ENCODE assay signal across 8 cellular contexts in the genomic region with DNA sequence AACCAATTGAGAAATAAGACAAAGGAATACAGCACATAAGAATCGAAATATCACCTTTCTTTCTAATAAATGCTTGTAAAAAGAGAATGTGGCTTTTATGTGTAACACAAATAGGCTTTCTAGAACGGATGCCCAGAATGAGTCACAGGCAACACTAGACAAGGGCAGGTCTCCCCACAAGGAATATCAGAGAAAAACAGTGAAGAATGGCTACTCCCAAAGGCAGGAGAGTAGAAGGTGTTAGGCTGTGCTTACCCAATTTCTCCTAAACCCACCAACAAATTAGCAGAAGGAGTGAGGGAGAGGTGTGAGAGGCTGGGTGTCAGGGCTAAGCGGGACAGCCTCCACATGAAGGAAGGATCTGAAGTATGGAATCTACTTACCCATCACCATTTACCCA.
A peak's percentile ranks its signal among the peaks of the same experiment; 100 is the strongest.
DNase-seq lines count a peak whose midpoint lies in the region; ATAC-seq, FAIRE-seq and TF ChIP-seq lines count a peak whose summit lies in the region.

No MANE protein-coding gene starts in this region.

- ATAC-seq in GM21447 (IDR thresholded peaks at IDR 0.05; ENCODE audit: unreplicated experiment) (peak; percentile 68), HG03571 (IDR thresholded peaks at IDR 0.05; ENCODE audit: unreplicated experiment) (peak; percentile 54)

- POLR2A ChIA-PET in HEK293T (lab: Yijun Ruan, JAX) = interaction anchor here (1.5 kb wide), 1 partner anchor 55 kb away, joined by 4 read pairs; a partner anchor contains a TSS

- DNase-seq in EH (ENCODE audit: low read depth) (peak; percentile 56), choroid plexus epithelial cell (ENCODE audit: low read depth) (peak; percentile 74), NCI-H1694 treated with DMSO at 0.1 percent for 48 hours (lab: John Stamatoyannopoulos, UW) (no peak), RCC 7860 (ENCODE audit: low spot score) (no peak), HEK293T (ENCODE audit: extremely low spot score) (no peak)
- DNase-seq in central memory CD4-positive, alpha-beta T cell = no peak

- TF ChIP-seq CTCF in choroid plexus epithelial cell (conservative IDR thresholded peaks at IDR 0.05; ENCODE audit: low read depth, low read length) = no peak

- no peak for FAIRE-seq in RCC 7860 (lab: Jason Lieb, UNC)

- CTCF ChIA-PET in HEK293T (lab: Yijun Ruan, JAX) = no interaction called here

- no peak overlapping the region for H3K4me3 ChIP-seq in choroid plexus epithelial cell (ENCODE audit: low read depth, low read length)

TF ChIP-seq in HEK293T, 16 proteins besides CTCF, POLR2A, EP300 and RAD21:
- TF ChIP-seq FOXM1 (IDR thresholded peaks at IDR 0.05; ENCODE audit: borderline replicate concordance) (no peak), ZNF384 (IDR thresholded peaks at IDR 0.05) (no peak), CTBP1 (IDR thresholded peaks at IDR 0.05; ENCODE audit: borderline replicate concordance) (no peak), FOXK2 (IDR thresholded peaks at IDR 0.05) (no peak), L3MBTL2 (conservative IDR thresholded peaks at IDR 0.05) (no peak), SP1 (IDR thresholded peaks at IDR 0.05) (no peak), ELF4 (IDR thresholded peaks at IDR 0.05) (no peak), BHLHE40 (IDR thresholded peaks at IDR 0.05; ENCODE audit: borderline replicate concordance) (no peak), ARNT (IDR thresholded peaks at IDR 0.05) (no peak), NFRKB (IDR thresholded peaks at IDR 0.05) (no peak), SUZ12 (IDR thresholded peaks at IDR 0.05) (no peak), FOXA1 (IDR thresholded peaks at IDR 0.05) (no peak), HDGF (IDR thresholded peaks at IDR 0.05; ENCODE audit: borderline replicate concordance) (no peak), TARDBP (IDR thresholded peaks at IDR 0.05) (no peak)
- TF ChIP-seq, protein P1, sequence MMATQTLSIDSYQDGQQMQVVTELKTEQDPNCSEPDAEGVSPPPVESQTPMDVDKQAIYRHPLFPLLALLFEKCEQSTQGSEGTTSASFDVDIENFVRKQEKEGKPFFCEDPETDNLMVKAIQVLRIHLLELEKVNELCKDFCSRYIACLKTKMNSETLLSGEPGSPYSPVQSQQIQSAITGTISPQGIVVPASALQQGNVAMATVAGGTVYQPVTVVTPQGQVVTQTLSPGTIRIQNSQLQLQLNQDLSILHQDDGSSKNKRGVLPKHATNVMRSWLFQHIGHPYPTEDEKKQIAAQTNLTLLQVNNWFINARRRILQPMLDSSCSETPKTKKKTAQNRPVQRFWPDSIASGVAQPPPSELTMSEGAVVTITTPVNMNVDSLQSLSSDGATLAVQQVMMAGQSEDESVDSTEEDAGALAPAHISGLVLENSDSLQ (IDR thresholded peaks at IDR 0.05) = no peak

Comparison
In these comparisons a context has a peak if more than half of its experiments do, and no peak if none do; other contexts are left out.
1. DNase-seq: peak in EH (single experiment) and choroid plexus epithelial cell (single experiment); none in central memory CD4-positive, alpha-beta T cell (single experiment), NCI-H1694 treated with DMSO at 0.1 percent for 48 hours (single experiment), RCC 7860 (single experiment) and HEK293T (single experiment).